23 cellular contexts compared by ENCODE assay signal in genomic region chr6:96716221-96716620, GRCh38.
A peak's percentile ranks its signal among the peaks of the same experiment; 100 is the strongest.
DNase-seq lines count a peak whose midpoint lies in the region; ATAC-seq and TF ChIP-seq lines count a peak whose summit lies in the region.
"Had no signal": no experiment of that assay in that cellular context is flagged by ENCODE, and none has a peak within 500 bp of the region (broad histone marks: within the 10 kb centered on the region; RNA-seq: fewer than 3 reads in every experiment).

No MANE protein-coding gene starts in this region.

- TF ChIP-seq POLR2A in stomach (IDR thresholded peaks at IDR 0.05): no peak

- H3K9me3 Mint-ChIP-seq in endodermal cell: no peaks in the 10 kb centered on the region
- H3K9me3 Mint-ChIP-seq: activated B cell treated with CpG ODN at 0.5 μM for 24 hours; activated CD4-positive, alpha-beta memory T cell treated with anti-CD3 and anti-CD28 coated beads for 36 hours; activated naive CD8-positive, alpha-beta T cell treated with anti-CD3 and anti-CD28 coated beads, Interleukin-2, amount 10 ng/mL, durations not matched to agents 7 days and 5 days; IgD-negative memory B cell; stimulated activated effector memory CD8-positive, alpha-beta T cell treated with anti-CD3 and anti-CD28 coated beads, Interleukin-12 subunit alpha, Interleukin-12 subunit beta, amount 100 ng/mL, for 72 hours had no signal

- DNase-seq in D341Med (ENCODE audit: low spot score): peak; percentile 46
- DNase-seq in NCI-H69 (lab: John Stamatoyannopoulos, UW): peak; percentile 81
- peak; percentile 71 for DNase-seq in endodermal cell
- no peak for DNase-seq in Kasumi-1 (lab: John Stamatoyannopoulos, UW)
- DNase-seq in stomach: no peak
- no peak for DNase-seq in glomerular visceral epithelial cell (ENCODE audit: extremely low spot score)
- DNase-seq in UCSD-AML1 (lab: John Stamatoyannopoulos, UW; ENCODE audit: unreplicated experiment): no peak
- DNase-seq: activated B cell treated with CpG ODN at 0.5 μM for 24 hours; activated CD4-positive, alpha-beta memory T cell treated with anti-CD3 and anti-CD28 coated beads for 36 hours; activated effector memory CD4-positive, alpha-beta T cell treated with Interleukin-2 at 50 U/mL for 16 hours; activated naive CD8-positive, alpha-beta T cell treated with anti-CD3 and anti-CD28 coated beads, Interleukin-2, amount 10 ng/mL, durations not matched to agents 7 days and 5 days; GDM1; kidney glomerular epithelial cell; NCI-H146; NCI-H226; psoas muscle had no signal

- 67% methylated on average over 4 of the region's 4 CpGs; no CpG with 5 or more reads in 1 of the 2 experiments for WGBS in endodermal cell (ENCODE audit: insufficient coverage in 1 of 2, insufficient read length in 1 of 2), 2 experiments
- 54 to 66% (median 58%) methylated on average over 4 of the region's 4 CpGs for WGBS in stomach, 5 donors

- H3K27ac Mint-ChIP-seq in endodermal cell: no peak overlapping the region
- H3K27ac Mint-ChIP-seq: activated B cell treated with CpG ODN at 0.5 μM for 24 hours; activated CD4-positive, alpha-beta memory T cell treated with anti-CD3 and anti-CD28 coated beads for 36 hours; activated naive CD8-positive, alpha-beta T cell treated with anti-CD3 and anti-CD28 coated beads, Interleukin-2, amount 10 ng/mL, durations not matched to agents 7 days and 5 days; IgD-negative memory B cell; stimulated activated effector memory CD8-positive, alpha-beta T cell treated with anti-CD3 and anti-CD28 coated beads, Interleukin-12 subunit alpha, Interleukin-12 subunit beta, amount 100 ng/mL, for 72 hours had no signal

- H3K27ac ChIP-seq in endodermal cell (ENCODE audit: low read depth, low read length): no peak overlapping the region
- no peak overlapping the region for H3K27ac ChIP-seq in stomach
- H3K27ac ChIP-seq: C4-2B, neutrophil, psoas muscle, suprapubic skin had no signal

- no peak overlapping the region for H3K4me3 ChIP-seq in endodermal cell (ENCODE audit: low read length)
- no peak overlapping the region for H3K4me3 ChIP-seq in stomach
- H3K4me3 ChIP-seq: lung, psoas muscle, suprapubic skin had no signal

- TF ChIP-seq CTCF in endodermal cell (conservative IDR thresholded peaks at IDR 0.05) (peak; percentile 73), stomach (IDR thresholded peaks at IDR 0.05) (no peak)

- H3K4me3 Mint-ChIP-seq in endodermal cell: no peak overlapping the region
- H3K4me3 Mint-ChIP-seq: activated B cell treated with CpG ODN at 0.5 μM for 24 hours; activated CD4-positive, alpha-beta memory T cell treated with anti-CD3 and anti-CD28 coated beads for 36 hours; activated naive CD8-positive, alpha-beta T cell treated with anti-CD3 and anti-CD28 coated beads, Interleukin-2, amount 10 ng/mL, durations not matched to agents 7 days and 5 days; IgD-negative memory B cell; stimulated activated effector memory CD8-positive, alpha-beta T cell treated with anti-CD3 and anti-CD28 coated beads, Interleukin-12 subunit alpha, Interleukin-12 subunit beta, amount 100 ng/mL, for 72 hours had no signal

- peaks cover 18% of the 10 kb centered on the region for H3K4me1 Mint-ChIP-seq in endodermal cell
- H3K4me1 Mint-ChIP-seq: activated B cell treated with CpG ODN at 0.5 μM for 24 hours; activated naive CD8-positive, alpha-beta T cell treated with anti-CD3 and anti-CD28 coated beads, Interleukin-2, amount 10 ng/mL, durations not matched to agents 7 days and 5 days; IgD-negative memory B cell; stimulated activated effector memory CD8-positive, alpha-beta T cell treated with anti-CD3 and anti-CD28 coated beads, Interleukin-12 subunit alpha, Interleukin-12 subunit beta, amount 100 ng/mL, for 72 hours had no signal

- no peaks in the 10 kb centered on the region for H3K36me3 ChIP-seq in endodermal cell (ENCODE audit: control insufficient read depth, insufficient read depth, low read length)
- no peaks in the 10 kb centered on the region for H3K36me3 ChIP-seq in stomach
- H3K36me3 ChIP-seq: neutrophil, suprapubic skin had no signal

- H3K9me3 ChIP-seq in endodermal cell (ENCODE audit: control insufficient read depth, low read length): no peaks in the 10 kb centered on the region
- no peaks in the 10 kb centered on the region for H3K9me3 ChIP-seq in stomach
- H3K9me3 ChIP-seq: neutrophil, psoas muscle, suprapubic skin had no signal

- no peak overlapping the region for H3K9ac ChIP-seq in endodermal cell (ENCODE audit: extremely low read depth, low read length, poor library complexity, severe bottlenecking)

- no peaks in the 10 kb centered on the region for H3K27me3 Mint-ChIP-seq in endodermal cell (ENCODE audit: insufficient read depth)
- H3K27me3 Mint-ChIP-seq: activated CD4-positive, alpha-beta memory T cell treated with anti-CD3 and anti-CD28 coated beads for 36 hours had no signal

- TF ChIP-seq EP300 in stomach (IDR thresholded peaks at IDR 0.05): no peak

- no peaks in the 10 kb centered on the region for H3K36me3 Mint-ChIP-seq in endodermal cell (ENCODE audit: low read depth)
- H3K36me3 Mint-ChIP-seq: activated CD4-positive, alpha-beta memory T cell treated with anti-CD3 and anti-CD28 coated beads for 36 hours; activated naive CD8-positive, alpha-beta T cell treated with anti-CD3 and anti-CD28 coated beads, Interleukin-2, amount 10 ng/mL, durations not matched to agents 7 days and 5 days; stimulated activated effector memory CD8-positive, alpha-beta T cell treated with anti-CD3 and anti-CD28 coated beads, Interleukin-12 subunit alpha, Interleukin-12 subunit beta, amount 100 ng/mL, for 72 hours had no signal

- peak; percentile 33 for ATAC-seq in GM19468 (IDR thresholded peaks at IDR 0.05; ENCODE audit: extremely low read depth, unreplicated experiment)
- ATAC-seq: psoas muscle; stimulated activated effector memory CD8-positive, alpha-beta T cell treated with anti-CD3 and anti-CD28 coated beads, Interleukin-12 subunit alpha, Interleukin-12 subunit beta, amount 100 ng/mL, for 72 hours had no signal

- intact Hi-C loops in stomach (cut with DNase I; ENCODE audit: low total_unique reads): no loop called here

- peaks cover 12% of the 10 kb centered on the region for H3K4me1 ChIP-seq in endodermal cell (ENCODE audit: control insufficient read depth, insufficient read depth, low read length)
- H3K4me1 ChIP-seq in stomach: no peaks in the 10 kb centered on the region
- H3K4me1 ChIP-seq: psoas muscle, suprapubic skin had no signal

- no peaks in the 10 kb centered on the region for H3K27me3 ChIP-seq in endodermal cell (ENCODE audit: control insufficient read depth, insufficient read depth, low read length, poor library complexity, severe bottlenecking)
- no peaks in the 10 kb centered on the region for H3K27me3 ChIP-seq in stomach
- H3K27me3 ChIP-seq: neutrophil, suprapubic skin had no signal

Comparison
In these comparisons a context has a peak if more than half of its experiments do, and no peak if none do; other contexts are left out.
1. DNase-seq: peak in D341Med (single experiment), NCI-H69 (single experiment) and endodermal cell (single experiment); none in Kasumi-1 (0 of 2), stomach (single experiment), glomerular visceral epithelial cell (single experiment) and UCSD-AML1 (single experiment).